28 cellular contexts compared by ENCODE assay signal in genomic region chr1:111776397-111776796, GRCh38. TPM values are rescaled to one million over a fixed set of nuclear protein-coding genes. Genes with fewer than 3 reads are reported as not detected.
A peak's percentile ranks its signal among the peaks of the same experiment; 100 is the strongest.
DNase-seq lines count a peak whose midpoint lies in the region; ATAC-seq, FAIRE-seq and TF ChIP-seq lines count a peak whose summit lies in the region.
"Had no signal": no experiment of that assay in that cellular context is flagged by ENCODE, and none has a peak within 500 bp of the region (broad histone marks: within the 10 kb centered on the region; RNA-seq: fewer than 3 reads in every experiment).

No MANE protein-coding gene starts in this region.

- no peak overlapping the region for H4K5ac ChIP-seq in mesendoderm (ENCODE audit: low read length)

- no peaks in the 10 kb centered on the region for H3K4me1 ChIP-seq in cardiac muscle cell (ENCODE audit: low read depth)
- peaks cover 6% of the 10 kb centered on the region for H3K4me1 ChIP-seq in astrocyte (ENCODE audit: insufficient read depth, low read length)
- no peaks in the 10 kb centered on the region for H3K4me1 ChIP-seq in mesendoderm (ENCODE audit: control insufficient read depth, low read depth, low read length)

- H2BK120ac ChIP-seq in mesendoderm (ENCODE audit: low read depth, low read length): no peak overlapping the region

- no peak overlapping the region for H2AFZ ChIP-seq in astrocyte (ENCODE audit: low read depth, low read length)

- no peak for FAIRE-seq in astrocyte (lab: Jason Lieb, UNC)
- FAIRE-seq: GM19239, RCC 7860 had no signal

- no peak overlapping the region for H2BK5ac ChIP-seq in mesendoderm (ENCODE audit: low read length)

- H3K27me3 ChIP-seq in cardiac muscle cell: no peaks in the 10 kb centered on the region
- no peaks in the 10 kb centered on the region for H3K27me3 ChIP-seq in astrocyte (ENCODE audit: insufficient read depth, low read length)
- no peaks in the 10 kb centered on the region for H3K27me3 ChIP-seq in mesendoderm (ENCODE audit: insufficient read depth, low read length, poor library complexity)
- H3K27me3 ChIP-seq: SJSA1 had no signal

- H3K79me1 ChIP-seq in mesendoderm (ENCODE audit: low read length): no peaks in the 10 kb centered on the region

- no peak for TF ChIP-seq CTCF in cardiac muscle cell (IDR thresholded peaks at IDR 0.05; ENCODE audit: low read depth, low read length)
- TF ChIP-seq CTCF in astrocyte (IDR thresholded peaks at IDR 0.05; ENCODE audit: insufficient read depth, low read depth, low read length): no peak

- H3K79me2 ChIP-seq in astrocyte (ENCODE audit: insufficient read depth, low read length): no peaks in the 10 kb centered on the region
- H3K79me2 ChIP-seq in mesendoderm (ENCODE audit: control insufficient read depth, insufficient read depth, low read length): no peaks in the 10 kb centered on the region

- no peaks in the 10 kb centered on the region for H3K36me3 Mint-ChIP-seq in astrocyte (ENCODE audit: low read depth, unreplicated experiment)
- H3K36me3 Mint-ChIP-seq: CD8-positive, alpha-beta T cell had no signal

- peak; percentile 42 to 61 for DNase-seq in cardiac muscle cell (ENCODE audit: low read depth in 1 of 2, low spot score in 1 of 2)
- no peak for DNase-seq in Right ventricle myocardium superior
- no peak for DNase-seq in astrocyte (ENCODE audit: low read depth)
- peak; percentile 14 for DNase-seq in mesendoderm
- no peak for DNase-seq in GOT3 (lab: John Stamatoyannopoulos, UW)
- DNase-seq in cerebellar cortex (ENCODE audit: low spot score): no peak
- no peak for DNase-seq in cerebellar nuclear complex (lab: John Stamatoyannopoulos, UW)
- no peak for DNase-seq in kidney glomerular epithelial cell (lab: John Stamatoyannopoulos, UW)
- DNase-seq: ACHN; AML-193; C1 segment of cervical spinal cord; CD8-positive, alpha-beta T cell; DND-41; GF-D8; H9; HFFc6; MV-4-11; NCI-H1105 treated with DMSO at 0.1 percent for 48 hours; NCI-H1694; NCI-H2081; NCI-H2171; NCI-H446; OCI-M1 had no signal

- H2AK5ac ChIP-seq in mesendoderm (ENCODE audit: low read length): no peak overlapping the region

- no peak overlapping the region for H3K23ac ChIP-seq in mesendoderm (ENCODE audit: low read length)

- peaks cover 3% of the 10 kb centered on the region for H3K9me3 Mint-ChIP-seq in astrocyte (ENCODE audit: unreplicated experiment)
- H3K9me3 Mint-ChIP-seq: CD8-positive, alpha-beta T cell; H9; HFFc6; IgD-negative memory B cell had no signal

- no peak overlapping the region for H3K4me3 Mint-ChIP-seq in astrocyte (ENCODE audit: unreplicated experiment)
- H3K4me3 Mint-ChIP-seq: CD8-positive, alpha-beta T cell; H9; HFFc6; IgD-negative memory B cell had no signal

- no peak overlapping the region for H2BK15ac ChIP-seq in mesendoderm (replicated peaks; ENCODE audit: low read depth)

- H4K8ac ChIP-seq in mesendoderm (ENCODE audit: low read depth, low read length): no peak overlapping the region

- H3K56ac ChIP-seq in mesendoderm (ENCODE audit: low read length): no peak overlapping the region

- H3K27ac ChIP-seq in cardiac muscle cell (peak overlapping the region; percentile 31), astrocyte (ENCODE audit: low read depth, low read length) (no peak overlapping the region), mesendoderm (ENCODE audit: low read depth, low read length) (no peak overlapping the region)
- H3K27ac ChIP-seq: 22Rv1, SJSA1 had no signal

- no CpG with 5 or more reads among the region's 2 CpGs for WGBS in mesendoderm (ENCODE audit: extremely low coverage, insufficient coverage, low lambda C conversion rate)

- no peaks in the 10 kb centered on the region for H4K20me1 ChIP-seq in astrocyte (ENCODE audit: insufficient read depth, low read length)

- H3K36me3 ChIP-seq in cardiac muscle cell: no peaks in the 10 kb centered on the region
- H3K36me3 ChIP-seq in astrocyte (ENCODE audit: insufficient read depth, low read length): no peaks in the 10 kb centered on the region
- H3K36me3 ChIP-seq in mesendoderm (ENCODE audit: control insufficient read depth, insufficient read depth, low read length): no peaks in the 10 kb centered on the region
- H3K36me3 ChIP-seq: SJSA1 had no signal

- peaks cover 31% of the 10 kb centered on the region for H3K4me1 Mint-ChIP-seq in astrocyte (ENCODE audit: low read depth, unreplicated experiment)
- H3K4me1 Mint-ChIP-seq: IgD-negative memory B cell had no signal

- H3K9me3 ChIP-seq in cardiac muscle cell (ENCODE audit: low read depth) (no peaks in the 10 kb centered on the region), astrocyte (ENCODE audit: insufficient read depth, low read depth, low read length) (no peaks in the 10 kb centered on the region)
- H3K9me3 ChIP-seq: SJSA1 had no signal

- no peak overlapping the region for H3K4me3 ChIP-seq in cardiac muscle cell
- H3K4me3 ChIP-seq in astrocyte (ENCODE audit: insufficient read depth, low read depth, low read length): no peak overlapping the region
- no peak overlapping the region for H3K4me3 ChIP-seq in mesendoderm (ENCODE audit: low read length)
- H3K4me3 ChIP-seq: SJSA1 had no signal

- H3K27ac Mint-ChIP-seq in astrocyte (ENCODE audit: unreplicated experiment): no peak overlapping the region
- H3K27ac Mint-ChIP-seq: CD8-positive, alpha-beta T cell; HFFc6 had no signal

- no peak overlapping the region for H3K18ac ChIP-seq in mesendoderm (ENCODE audit: low read length)

- no peak overlapping the region for H3K9ac ChIP-seq in astrocyte (ENCODE audit: low read length)
- no peak overlapping the region for H3K9ac ChIP-seq in mesendoderm (ENCODE audit: low read length)

- H3K4ac ChIP-seq in mesendoderm (ENCODE audit: low read depth, low read length): no peak overlapping the region

- H3K4me2 ChIP-seq in astrocyte (ENCODE audit: low read length) (peak overlapping the region; percentile 28), mesendoderm (ENCODE audit: low read length) (no peak overlapping the region)

- intact Hi-C loops in Right ventricle myocardium superior (cut with DNase I): no loop called here

- ATAC-seq in Right ventricle myocardium superior (ENCODE audit: poor library complexity): no peak
- ATAC-seq: CD8-positive, alpha-beta T cell had no signal

- no peaks in the 10 kb centered on the region for H3K27me3 Mint-ChIP-seq in astrocyte (ENCODE audit: low read depth, unreplicated experiment)

RNA-seq across cellular contexts. Expression of gene DDX20, which starts 20.7 kb away (rescaled TPM):
- total RNA-seq in cardiac muscle cell (34.0 TPM in 2 replicates), Right ventricle myocardium superior (5.8 TPM), astrocyte (13.1 and 15.4 TPM in 2 replicates)
- 11.5 and 14.9 TPM in 2 replicates for polyA plus RNA-seq in cardiac muscle cell
- polyA plus RNA-seq in mesendoderm (2013, experiment 1 of 2): 19.7 TPM
- polyA plus RNA-seq in mesendoderm (2013, experiment 2 of 2): 20.0 TPM

RNA-seq across cellular contexts. Expression of gene INKA2, which starts 37.2 kb away (rescaled TPM):
- total RNA-seq in cardiac muscle cell (7.5 and 11.1 TPM in 2 replicates), Right ventricle myocardium superior (28.4 TPM), astrocyte (7.3 and 12.6 TPM in 2 replicates)
- 4.5 and 7.2 TPM in 2 replicates for polyA plus RNA-seq in cardiac muscle cell
- 0.70 TPM for polyA plus RNA-seq in mesendoderm (2013, experiment 1 of 2)
- polyA plus RNA-seq in mesendoderm (2013, experiment 2 of 2): 0.92 TPM

Comparison
In these comparisons a context has a peak if more than half of its experiments do, and no peak if none do; other contexts are left out.
1. DNase-seq: peak in cardiac muscle cell (2 of 2) and mesendoderm (single experiment); none in Right ventricle myocardium superior (single experiment), astrocyte (single experiment), GOT3 (single experiment), cerebellar cortex (single experiment), cerebellar nuclear complex (0 of 2) and kidney glomerular epithelial cell (single experiment).